Comparison of ENCODE assay signal across 13 cellular contexts in the genomic region with DNA sequence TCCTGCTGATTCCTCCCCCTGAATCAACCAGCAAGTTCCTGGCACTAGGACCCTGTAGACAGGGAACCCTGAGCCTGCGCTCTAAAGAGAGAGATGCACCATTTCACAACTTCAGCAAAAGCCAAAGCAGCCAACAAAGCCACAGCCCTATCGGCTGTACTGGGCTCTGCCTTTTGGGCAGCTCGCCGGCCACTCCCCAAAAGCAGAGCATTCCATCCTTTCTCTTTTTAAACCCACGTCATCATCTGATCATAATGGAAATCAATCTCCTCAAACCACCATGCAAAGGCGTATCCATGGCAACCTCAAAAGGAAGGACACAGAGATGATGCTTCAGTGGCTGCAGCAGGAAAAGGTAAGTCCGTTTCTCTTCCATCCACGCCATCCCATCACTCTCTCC. TPM values are rescaled to one million over a fixed set of nuclear protein-coding genes. Genes with fewer than 3 reads are reported as not detected.
DNase-seq lines count a peak whose midpoint lies in the region; ATAC-seq and TF ChIP-seq lines count a peak whose summit lies in the region.
"Had no signal": no experiment of that assay in that cellular context is flagged by ENCODE, and none has a peak within 500 bp of the region (broad histone marks: within the 10 kb centered on the region; RNA-seq: fewer than 3 reads in every experiment).

No MANE protein-coding gene starts in this region.

- H3K4me3 ChIP-seq in gastroesophageal sphincter (no peak overlapping the region), osteoblast (ENCODE audit: insufficient read depth, low read length) (no peak overlapping the region)
- H3K4me3 ChIP-seq: gastrocnemius medialis had no signal

- H3K27me3 Mint-ChIP-seq in activated CD4-positive, alpha-beta memory T cell treated with anti-CD3 and anti-CD28 coated beads for 36 hours = no peaks in the 10 kb centered on the region
- no peaks in the 10 kb centered on the region for H3K27me3 Mint-ChIP-seq in osteocyte (ENCODE audit: unreplicated experiment)
- no peaks in the 10 kb centered on the region for H3K27me3 Mint-ChIP-seq in activated CD4-positive, alpha-beta T cell treated with anti-CD3 and anti-CD28 coated beads, Interleukin-2, amount 10 ng/mL, durations not matched to agents 24 days and 14 days
- H3K27me3 Mint-ChIP-seq in activated naive CD8-positive, alpha-beta T cell treated with anti-CD3 and anti-CD28 coated beads for 36 hours = no peaks in the 10 kb centered on the region
- H3K27me3 Mint-ChIP-seq: stimulated activated naive CD8-positive, alpha-beta T cell treated with anti-CD3 and anti-CD28 coated beads, Interleukin-15, Interleukin-2, amounts not matched to agents 100 ng/mL and 50 ng/mL, for 24 hours had no signal

- no peak overlapping the region for H3K27ac Mint-ChIP-seq in activated CD4-positive, alpha-beta memory T cell treated with anti-CD3 and anti-CD28 coated beads for 36 hours
- no peak overlapping the region for H3K27ac Mint-ChIP-seq in osteocyte (ENCODE audit: unreplicated experiment)
- H3K27ac Mint-ChIP-seq in activated CD4-positive, alpha-beta T cell treated with anti-CD3 and anti-CD28 coated beads, Interleukin-2, amount 10 ng/mL, durations not matched to agents 24 days and 14 days = no peak overlapping the region
- H3K27ac Mint-ChIP-seq in activated naive CD8-positive, alpha-beta T cell treated with anti-CD3 and anti-CD28 coated beads for 36 hours = no peak overlapping the region
- H3K27ac Mint-ChIP-seq: stimulated activated naive CD8-positive, alpha-beta T cell treated with anti-CD3 and anti-CD28 coated beads, Interleukin-15, Interleukin-2, amounts not matched to agents 100 ng/mL and 50 ng/mL, for 24 hours; T-helper 1 cell treated with Interleukin-12 subunit alpha and Interleukin-12 subunit beta and Interleukin-4 antibody, amounts not matched to agents 30 μg/mL and 1 μg/mL, for 36 hours had no signal

- H3K4me1 ChIP-seq in gastroesophageal sphincter (peaks cover 0 to 99% (median 32%) of the 10 kb centered on the region in 3 donors), osteoblast (ENCODE audit: insufficient read depth, low read length) (peaks cover 35% of the 10 kb centered on the region)

- TF ChIP-seq CTCF in gastroesophageal sphincter (IDR thresholded peaks at IDR 0.05) (no peak), osteoblast (IDR thresholded peaks at IDR 0.05; ENCODE audit: extremely low read depth, low read depth, low read length) (no peak), osteocyte (IDR thresholded peaks at IDR 0.05) (no peak)

- H3K4me2 ChIP-seq in osteoblast (ENCODE audit: insufficient read depth, low read length) = no peak overlapping the region

- peaks cover 0 to 9% of the 10 kb centered on the region in 2 donors for H3K36me3 ChIP-seq in gastroesophageal sphincter
- no peaks in the 10 kb centered on the region for H3K36me3 ChIP-seq in osteoblast (ENCODE audit: insufficient read depth, low read length)
- H3K36me3 ChIP-seq: gastrocnemius medialis had no signal

- H3K9me3 ChIP-seq in gastroesophageal sphincter (no peaks in the 10 kb centered on the region), osteoblast (ENCODE audit: low read depth, low read length) (no peaks in the 10 kb centered on the region)
- H3K9me3 ChIP-seq: gastrocnemius medialis had no signal

- ATAC-seq in gastroesophageal sphincter = peak; percentile 65
- ATAC-seq: gastrocnemius medialis had no signal

- TF ChIP-seq POLR2A in gastroesophageal sphincter (IDR thresholded peaks at IDR 0.05) = no peak

- H3K4me3 Mint-ChIP-seq in activated CD4-positive, alpha-beta memory T cell treated with anti-CD3 and anti-CD28 coated beads for 36 hours = no peak overlapping the region
- no peak overlapping the region for H3K4me3 Mint-ChIP-seq in osteocyte (ENCODE audit: unreplicated experiment)
- no peak overlapping the region for H3K4me3 Mint-ChIP-seq in activated CD4-positive, alpha-beta T cell treated with anti-CD3 and anti-CD28 coated beads, Interleukin-2, amount 10 ng/mL, durations not matched to agents 24 days and 14 days
- H3K4me3 Mint-ChIP-seq in activated naive CD8-positive, alpha-beta T cell treated with anti-CD3 and anti-CD28 coated beads for 36 hours = no peak overlapping the region
- H3K4me3 Mint-ChIP-seq: stimulated activated naive CD8-positive, alpha-beta T cell treated with anti-CD3 and anti-CD28 coated beads, Interleukin-15, Interleukin-2, amounts not matched to agents 100 ng/mL and 50 ng/mL, for 24 hours; T-helper 1 cell treated with Interleukin-12 subunit alpha and Interleukin-12 subunit beta and Interleukin-4 antibody, amounts not matched to agents 30 μg/mL and 1 μg/mL, for 36 hours had no signal

- no peak for TF ChIP-seq EP300 in gastroesophageal sphincter (IDR thresholded peaks at IDR 0.05)

- H3K27ac ChIP-seq in gastroesophageal sphincter (peak overlapping the region in 3 of 4 donors; percentile 5 to 66 (median 11)), osteoblast (ENCODE audit: low read depth, low read length) (no peak overlapping the region)
- H3K27ac ChIP-seq: gastrocnemius medialis had no signal

- H3K9me3 Mint-ChIP-seq in activated CD4-positive, alpha-beta memory T cell treated with anti-CD3 and anti-CD28 coated beads for 36 hours = no peaks in the 10 kb centered on the region
- no peaks in the 10 kb centered on the region for H3K9me3 Mint-ChIP-seq in osteocyte (ENCODE audit: unreplicated experiment)
- no peaks in the 10 kb centered on the region for H3K9me3 Mint-ChIP-seq in activated CD4-positive, alpha-beta T cell treated with anti-CD3 and anti-CD28 coated beads, Interleukin-2, amount 10 ng/mL, durations not matched to agents 24 days and 14 days
- H3K9me3 Mint-ChIP-seq in activated naive CD8-positive, alpha-beta T cell treated with anti-CD3 and anti-CD28 coated beads for 36 hours = no peaks in the 10 kb centered on the region
- H3K9me3 Mint-ChIP-seq: stimulated activated naive CD8-positive, alpha-beta T cell treated with anti-CD3 and anti-CD28 coated beads, Interleukin-15, Interleukin-2, amounts not matched to agents 100 ng/mL and 50 ng/mL, for 24 hours; T-helper 1 cell treated with Interleukin-12 subunit alpha and Interleukin-12 subunit beta and Interleukin-4 antibody, amounts not matched to agents 30 μg/mL and 1 μg/mL, for 36 hours had no signal

- H3K36me3 Mint-ChIP-seq in activated CD4-positive, alpha-beta memory T cell treated with anti-CD3 and anti-CD28 coated beads for 36 hours = no peaks in the 10 kb centered on the region
- H3K36me3 Mint-ChIP-seq in osteocyte (ENCODE audit: unreplicated experiment) = peaks cover 7% of the 10 kb centered on the region
- peaks cover 2% of the 10 kb centered on the region for H3K36me3 Mint-ChIP-seq in activated CD4-positive, alpha-beta T cell treated with anti-CD3 and anti-CD28 coated beads, Interleukin-2, amount 10 ng/mL, durations not matched to agents 24 days and 14 days (ENCODE audit: low read depth)
- H3K36me3 Mint-ChIP-seq in activated naive CD8-positive, alpha-beta T cell treated with anti-CD3 and anti-CD28 coated beads for 36 hours = no peaks in the 10 kb centered on the region

- intact Hi-C loops in activated CD4-positive, alpha-beta memory T cell treated with anti-CD3 and anti-CD28 coated beads for 36 hours (cut with micrococcal nuclease) = no loop called here
- intact Hi-C loops in activated CD4-positive, alpha-beta T cell treated with anti-CD3 and anti-CD28 coated beads, Interleukin-2, amount 10 ng/mL, durations not matched to agents 24 days and 14 days (cut with micrococcal nuclease) = no loop called here

- WGBS in gastroesophageal sphincter (ENCODE audit: low coverage in 1 of 2), 2 donors = 82% methylated on average over 5 of the region's 8 CpGs; no CpG with 5 or more reads in 1 of the 2 donors

- peaks cover 29% of the 10 kb centered on the region for H4K20me1 ChIP-seq in osteoblast (ENCODE audit: insufficient read depth, low read length)

- H3K79me2 ChIP-seq in osteoblast (ENCODE audit: insufficient read depth, low read length) = peaks cover 85% of the 10 kb centered on the region

- POLR2A ChIA-PET in activated CD4-positive, alpha-beta memory T cell treated with anti-CD3 and anti-CD28 coated beads for 36 hours (lab: Charles Lee) = no interaction called here

- DNase-seq in C1 segment of cervical spinal cord (lab: John Stamatoyannopoulos, UW) (peak in 11 of 14 donors; percentile 21 to 68 (median 36)), amniotic epithelial cell (ENCODE audit: low read depth) (peak; percentile 38), osteoblast (ENCODE audit: insufficient read length, low spot score, missing footprints) (peak; percentile 13), osteocyte (ENCODE audit: extremely low spot score, unreplicated experiment) (no peak)
- no peak for DNase-seq in activated CD4-positive, alpha-beta memory T cell treated with anti-CD3 and anti-CD28 coated beads for 36 hours
- no peak for DNase-seq in activated CD4-positive, alpha-beta T cell treated with anti-CD3 and anti-CD28 coated beads, Interleukin-2, amount 10 ng/mL, durations not matched to agents 24 days and 14 days
- no peak for DNase-seq in activated naive CD8-positive, alpha-beta T cell treated with anti-CD3 and anti-CD28 coated beads for 36 hours
- DNase-seq: activated naive CD4-positive, alpha-beta T cell treated with anti-CD3 and anti-CD28 coated beads, Interleukin-2, amount 50 U/mL, for 16 hours; central memory CD4-positive, alpha-beta T cell; gastrocnemius medialis had no signal

- CTCF ChIA-PET in activated CD4-positive, alpha-beta memory T cell treated with anti-CD3 and anti-CD28 coated beads for 36 hours (lab: Charles Lee) = interaction anchor here (1.0 to 1.4 kb wide), 2 partner anchors 11 to 136 kb away, joined by 3 read pairs; no protein-coding TSS in a partner anchor

- no peak overlapping the region for H2AFZ ChIP-seq in osteoblast (ENCODE audit: low read length)

- peaks cover 11% of the 10 kb centered on the region for H3K4me1 Mint-ChIP-seq in activated CD4-positive, alpha-beta memory T cell treated with anti-CD3 and anti-CD28 coated beads for 36 hours (ENCODE audit: low read depth)
- peaks cover 12% of the 10 kb centered on the region for H3K4me1 Mint-ChIP-seq in osteocyte (ENCODE audit: unreplicated experiment)
- H3K4me1 Mint-ChIP-seq in activated CD4-positive, alpha-beta T cell treated with anti-CD3 and anti-CD28 coated beads, Interleukin-2, amount 10 ng/mL, durations not matched to agents 24 days and 14 days = peaks cover 9% of the 10 kb centered on the region
- peaks cover 14% of the 10 kb centered on the region for H3K4me1 Mint-ChIP-seq in activated naive CD8-positive, alpha-beta T cell treated with anti-CD3 and anti-CD28 coated beads for 36 hours

- H3K27me3 ChIP-seq in gastroesophageal sphincter = no peaks in the 10 kb centered on the region
- H3K27me3 ChIP-seq in osteoblast (ENCODE audit: insufficient read depth, low read length) = no peaks in the 10 kb centered on the region
- H3K27me3 ChIP-seq: gastrocnemius medialis had no signal

RNA-seq across cellular contexts. Expression of a gene that starts 5.3 kb away (rescaled TPM):
- 100 to 1,000 TPM; 132 to 197 (median 170) TPM for total RNA-seq in gastroesophageal sphincter
- total RNA-seq in osteoblast = 135 and 177 TPM in 2 replicates
- 10 to 100 TPM; 75.6 to 79.5 TPM for total RNA-seq in activated CD4-positive, alpha-beta memory T cell treated with anti-CD3 and anti-CD28 coated beads for 36 hours
- 182 and 186 TPM in 2 replicates for total RNA-seq in osteocyte
- 87.1 and 87.2 TPM in 2 replicates for total RNA-seq in activated CD4-positive, alpha-beta T cell treated with anti-CD3 and anti-CD28 coated beads, Interleukin-2, amount 10 ng/mL, durations not matched to agents 24 days and 14 days
- total RNA-seq in activated naive CD8-positive, alpha-beta T cell treated with anti-CD3 and anti-CD28 coated beads for 36 hours = 10 to 100 TPM; 93.6 to 94.1 TPM

RNA-seq across cellular contexts. Expression of a gene that starts 36.0 kb away (rescaled TPM):
- total RNA-seq in gastroesophageal sphincter (1 to 10 TPM in 3 of 4 donors, under 1 TPM in 1; 0.62 to 1.4 (median 1.2) TPM), osteoblast (0.72 and 1.5 TPM in 2 replicates), osteocyte (2.4 and 2.8 TPM in 2 replicates)
- 1 to 10 TPM; 2.4 to 2.8 TPM for total RNA-seq in activated CD4-positive, alpha-beta memory T cell treated with anti-CD3 and anti-CD28 coated beads for 36 hours
- 1.7 and 2.0 TPM in 2 replicates for total RNA-seq in activated CD4-positive, alpha-beta T cell treated with anti-CD3 and anti-CD28 coated beads, Interleukin-2, amount 10 ng/mL, durations not matched to agents 24 days and 14 days
- total RNA-seq in activated naive CD8-positive, alpha-beta T cell treated with anti-CD3 and anti-CD28 coated beads for 36 hours = 1 to 10 TPM; 5.1 to 6.2 TPM

RNA-seq across cellular contexts. Expression of a gene that starts 36.1 kb away (rescaled TPM):
- total RNA-seq in gastroesophageal sphincter = 10 to 100 TPM in 1 of 4 donors, 1 to 10 TPM in 3; 4.2 to 12.4 (median 8.8) TPM
- 21.2 and 23.9 TPM in 2 replicates for total RNA-seq in osteoblast
- total RNA-seq in activated CD4-positive, alpha-beta memory T cell treated with anti-CD3 and anti-CD28 coated beads for 36 hours = 100 to 1,000 TPM; 101 TPM
- total RNA-seq in osteocyte = 15.8 and 16.2 TPM in 2 replicates
- 72.1 and 78.2 TPM in 2 replicates for total RNA-seq in activated CD4-positive, alpha-beta T cell treated with anti-CD3 and anti-CD28 coated beads, Interleukin-2, amount 10 ng/mL, durations not matched to agents 24 days and 14 days
- total RNA-seq in activated naive CD8-positive, alpha-beta T cell treated with anti-CD3 and anti-CD28 coated beads for 36 hours = 10 to 100 TPM; 88.6 to 90.2 TPM

RNA-seq across cellular contexts. Expression of a gene that starts 42.2 kb away (rescaled TPM):
- total RNA-seq in gastroesophageal sphincter (1 to 10 TPM; 1.8 to 9.4 (median 5.0) TPM), osteoblast (0.36 and 2.7 TPM in 2 replicates), osteocyte (1.6 and 2.3 TPM in 2 replicates)
- total RNA-seq in activated CD4-positive, alpha-beta memory T cell treated with anti-CD3 and anti-CD28 coated beads for 36 hours = 1 to 10 TPM; 2.9 to 3.1 TPM
- 0.93 and 1.4 TPM in 2 replicates for total RNA-seq in activated CD4-positive, alpha-beta T cell treated with anti-CD3 and anti-CD28 coated beads, Interleukin-2, amount 10 ng/mL, durations not matched to agents 24 days and 14 days
- 1 to 10 TPM in 1 of 2 experiments, under 1 TPM in 1; 0.74 to 1.5 TPM for total RNA-seq in activated naive CD8-positive, alpha-beta T cell treated with anti-CD3 and anti-CD28 coated beads for 36 hours

RNA-seq across cellular contexts. Expression of a gene that starts 56.3 kb away (rescaled TPM):
- total RNA-seq in gastroesophageal sphincter (10 to 100 TPM; 10.9 to 17.3 (median 14.0) TPM), osteoblast (14.1 and 16.2 TPM in 2 replicates), osteocyte (19.1 and 22.1 TPM in 2 replicates)
- total RNA-seq in activated CD4-positive, alpha-beta memory T cell treated with anti-CD3 and anti-CD28 coated beads for 36 hours = 1 to 10 TPM; 1.4 to 1.6 TPM
- total RNA-seq in activated CD4-positive, alpha-beta T cell treated with anti-CD3 and anti-CD28 coated beads, Interleukin-2, amount 10 ng/mL, durations not matched to agents 24 days and 14 days = 1.1 and 2.2 TPM in 2 replicates
- 1 to 10 TPM; 1.6 to 1.8 TPM for total RNA-seq in activated naive CD8-positive, alpha-beta T cell treated with anti-CD3 and anti-CD28 coated beads for 36 hours

Comparison
In these comparisons a context has a peak if more than half of its experiments do, and no peak if none do; other contexts are left out.
1. DNase-seq: peak in C1 segment of cervical spinal cord (11 of 14), amniotic epithelial cell (single experiment) and osteoblast (single experiment); none in activated CD4-positive, alpha-beta memory T cell treated with anti-CD3 and anti-CD28 coated beads for 36 hours (single experiment), osteocyte (single experiment), activated CD4-positive, alpha-beta T cell treated with anti-CD3 and anti-CD28 coated beads, Interleukin-2, amount 10 ng/mL, durations not matched to agents 24 days and 14 days (single experiment) and activated naive CD8-positive, alpha-beta T cell treated with anti-CD3 and anti-CD28 coated beads for 36 hours (single experiment).